In genomic region chr4:29983890-29984289, GRCh38 we compare ENCODE assay signal across 18 cellular contexts.
DNase-seq lines count a peak whose midpoint lies in the region; ATAC-seq lines count a peak whose summit lies in the region.
"Had no signal": no experiment of that assay in that cellular context is flagged by ENCODE, and none has a peak within 500 bp of the region (broad histone marks: within the 10 kb centered on the region; RNA-seq: fewer than 3 reads in every experiment).

No MANE protein-coding gene starts in this region.

- DNase-seq in A172 (ENCODE audit: low spot score) (peak; percentile 11), EL (peak; percentile 6), NCI-H2107 (lab: John Stamatoyannopoulos, UW) (peak; percentile 13), NCI-H69 (lab: John Stamatoyannopoulos, UW) (peak; percentile 93), SKM-1 (lab: John Stamatoyannopoulos, UW; ENCODE audit: unreplicated experiment) (no peak)
- no peak for DNase-seq in activated CD8-positive, alpha-beta memory T cell treated with anti-CD3 and anti-CD28 coated beads, Interleukin-2, amount 50 U/mL, for 48 hours
- DNase-seq: CD8-positive, alpha-beta memory T cell; DMS79; GDM1; GM23248; HFFc6; NCI-H1092; NCI-H1694 treated with DMSO at 0.1 percent for 48 hours; NCI-H82; SHP77 treated with DMSO at 0.1 percent for 48 hours; T-helper 2 cell had no signal

- ATAC-seq in HG02973 (IDR thresholded peaks at IDR 0.05; ENCODE audit: unreplicated experiment) (no peak), HG03159 (IDR thresholded peaks at IDR 0.05; ENCODE audit: unreplicated experiment) (no peak)

Comparison
In these comparisons a context has a peak if more than half of its experiments do, and no peak if none do; other contexts are left out.
1. DNase-seq: peak in A172 (single experiment), EL (single experiment), NCI-H2107 (single experiment) and NCI-H69 (single experiment); none in activated CD8-positive, alpha-beta memory T cell treated with anti-CD3 and anti-CD28 coated beads, Interleukin-2, amount 50 U/mL, for 48 hours (single experiment) and SKM-1 (single experiment).